In the genomic region with DNA sequence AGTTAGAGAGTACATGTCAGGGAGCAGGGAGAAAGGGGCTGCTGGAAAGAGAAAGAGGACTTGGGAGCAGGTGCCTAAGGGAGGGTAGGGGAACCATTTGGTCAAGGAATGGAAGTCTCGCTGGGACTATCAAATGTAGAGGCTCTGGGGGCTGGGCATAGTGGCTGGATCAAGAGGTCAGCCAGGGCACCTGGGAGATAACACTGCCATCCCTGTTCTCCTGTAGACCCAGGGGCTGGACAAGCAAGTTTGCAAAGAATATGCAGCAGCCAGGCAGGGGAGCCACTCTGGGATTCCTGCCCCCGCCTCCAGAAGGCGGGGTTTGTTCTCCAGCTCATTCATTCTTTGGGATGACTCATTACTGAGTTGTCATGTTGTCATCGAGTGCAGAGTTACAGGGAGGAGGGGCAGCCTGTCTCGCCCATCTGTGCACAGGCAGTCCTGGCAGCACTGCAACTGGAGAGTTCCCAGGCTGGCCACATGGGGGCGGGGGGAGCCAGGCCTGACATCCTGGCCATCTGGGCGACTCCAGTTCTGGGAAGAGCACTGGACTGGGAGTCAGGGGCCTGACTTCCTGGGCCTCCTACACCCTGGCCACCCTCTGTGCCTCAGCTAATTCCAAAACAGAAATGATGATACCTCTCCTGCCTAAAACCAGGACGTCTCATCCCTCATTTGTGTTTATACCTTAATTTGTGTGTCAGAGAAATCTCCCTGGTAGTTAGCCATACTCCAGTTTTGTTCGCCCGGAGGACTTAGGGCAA, we compare ENCODE assay signal across 1 cellular context.
TF ChIP-seq lines count a peak whose summit lies in the region.

No MANE protein-coding gene starts in this region.

TF ChIP-seq in HepG2, 621 proteins besides CTCF, POLR2A, EP300 and RAD21 (continued from another document and continues in another):
- TF ChIP-seq, protein P1, sequence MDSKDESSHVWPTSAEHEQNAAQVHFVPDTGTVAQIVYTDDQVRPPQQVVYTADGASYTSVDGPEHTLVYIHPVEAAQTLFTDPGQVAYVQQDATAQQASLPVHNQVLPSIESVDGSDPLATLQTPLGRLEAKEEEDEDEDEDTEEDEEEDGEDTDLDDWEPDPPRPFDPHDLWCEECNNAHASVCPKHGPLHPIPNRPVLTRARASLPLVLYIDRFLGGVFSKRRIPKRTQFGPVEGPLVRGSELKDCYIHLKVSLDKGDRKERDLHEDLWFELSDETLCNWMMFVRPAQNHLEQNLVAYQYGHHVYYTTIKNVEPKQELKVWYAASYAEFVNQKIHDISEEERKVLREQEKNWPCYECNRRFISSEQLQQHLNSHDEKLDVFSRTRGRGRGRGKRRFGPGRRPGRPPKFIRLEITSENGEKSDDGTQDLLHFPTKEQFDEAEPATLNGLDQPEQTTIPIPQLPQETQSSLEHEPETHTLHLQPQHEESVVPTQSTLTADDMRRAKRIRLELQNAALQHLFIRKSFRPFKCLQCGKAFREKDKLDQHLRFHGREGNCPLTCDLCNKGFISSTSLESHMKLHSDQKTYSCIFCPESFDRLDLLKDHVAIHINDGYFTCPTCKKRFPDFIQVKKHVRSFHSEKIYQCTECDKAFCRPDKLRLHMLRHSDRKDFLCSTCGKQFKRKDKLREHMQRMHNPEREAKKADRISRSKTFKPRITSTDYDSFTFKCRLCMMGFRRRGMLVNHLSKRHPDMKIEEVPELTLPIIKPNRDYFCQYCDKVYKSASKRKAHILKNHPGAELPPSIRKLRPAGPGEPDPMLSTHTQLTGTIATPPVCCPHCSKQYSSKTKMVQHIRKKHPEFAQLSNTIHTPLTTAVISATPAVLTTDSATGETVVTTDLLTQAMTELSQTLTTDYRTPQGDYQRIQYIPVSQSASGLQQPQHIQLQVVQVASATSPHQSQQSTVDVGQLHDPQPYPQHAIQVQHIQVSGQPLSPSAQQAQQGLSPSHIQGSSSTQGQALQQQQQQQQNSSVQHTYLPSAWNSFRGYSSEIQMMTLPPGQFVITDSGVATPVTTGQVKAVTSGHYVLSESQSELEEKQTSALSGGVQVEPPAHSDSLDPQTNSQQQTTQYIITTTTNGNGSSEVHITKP (CRISPR knock-in tag; IDR thresholded peaks at IDR 0.05; ENCODE audit: low read depth): peak; percentile 96
- TF ChIP-seq ZNF34 (CRISPR knock-in tag; IDR thresholded peaks at IDR 0.05; ENCODE audit: borderline replicate concordance): no peak
- TF ChIP-seq AHR (CRISPR knock-in tag; IDR thresholded peaks at IDR 0.05): 0 out of 2 replicates have a peak, but pooled peaks have one; percentile 67
- TF ChIP-seq, protein P2, sequence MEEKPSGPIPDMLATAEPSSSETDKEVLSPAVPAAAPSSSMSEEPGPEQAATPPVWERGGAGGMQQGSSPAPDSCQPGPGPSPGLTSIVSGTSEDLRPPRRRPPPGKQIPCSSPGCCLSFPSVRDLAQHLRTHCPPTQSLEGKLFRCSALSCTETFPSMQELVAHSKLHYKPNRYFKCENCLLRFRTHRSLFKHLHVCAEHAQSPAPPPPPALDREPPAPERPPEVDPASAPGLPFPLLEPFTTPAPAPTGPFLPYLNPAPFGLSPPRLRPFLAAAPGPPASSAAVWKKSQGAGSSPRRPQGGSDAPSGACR (CRISPR knock-in tag; IDR thresholded peaks at IDR 0.05): 0 out of 2 replicates have a peak, but pooled peaks have one; percentile 50
- TF ChIP-seq NCOA2 (CRISPR knock-in tag; IDR thresholded peaks at IDR 0.05): 0 out of 2 replicates have a peak, but pooled peaks have one; percentile 30
- TF ChIP-seq TP53 (CRISPR knock-in tag; conservative IDR thresholded peaks at IDR 0.05): no peak
- no peak for TF ChIP-seq ZNF264 (CRISPR knock-in tag; IDR thresholded peaks at IDR 0.05)
- TF ChIP-seq ZNF432 (CRISPR knock-in tag; IDR thresholded peaks at IDR 0.05; ENCODE audit: borderline replicate concordance): no peak
- TF ChIP-seq ETV5 (CRISPR knock-in tag; IDR thresholded peaks at IDR 0.05; ENCODE audit: borderline replicate concordance): peak; percentile 64; the same call in 1 of the 2 replicates
- TF ChIP-seq ZNF572 (CRISPR knock-in tag; IDR thresholded peaks at IDR 0.05): no peak
- TF ChIP-seq BRCA1 (CRISPR knock-in tag; IDR thresholded peaks at IDR 0.05): no peak
- TF ChIP-seq, protein P3, sequence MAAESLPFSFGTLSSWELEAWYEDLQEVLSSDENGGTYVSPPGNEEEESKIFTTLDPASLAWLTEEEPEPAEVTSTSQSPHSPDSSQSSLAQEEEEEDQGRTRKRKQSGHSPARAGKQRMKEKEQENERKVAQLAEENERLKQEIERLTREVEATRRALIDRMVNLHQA (CRISPR knock-in tag; IDR thresholded peaks at IDR 0.05): no peak
- no peak for TF ChIP-seq TOPORS (CRISPR knock-in tag; IDR thresholded peaks at IDR 0.05)
- TF ChIP-seq TOE1 (CRISPR knock-in tag; IDR thresholded peaks at IDR 0.05): peak; percentile 46; the same call in 1 of the 2 replicates
- TF ChIP-seq FOXA3 (CRISPR knock-in tag; IDR thresholded peaks at IDR 0.05): peak; percentile 82
- TF ChIP-seq ZNF619 (CRISPR knock-in tag; IDR thresholded peaks at IDR 0.05): peak; percentile 83; the same call in 1 of the 2 replicates
- no peak for TF ChIP-seq NFATC3 (CRISPR knock-in tag; IDR thresholded peaks at IDR 0.05)
- TF ChIP-seq GFI1 (CRISPR knock-in tag; IDR thresholded peaks at IDR 0.05; ENCODE audit: borderline replicate concordance): no peak; the same call in 1 of the 2 replicates
- TF ChIP-seq, protein P4, sequence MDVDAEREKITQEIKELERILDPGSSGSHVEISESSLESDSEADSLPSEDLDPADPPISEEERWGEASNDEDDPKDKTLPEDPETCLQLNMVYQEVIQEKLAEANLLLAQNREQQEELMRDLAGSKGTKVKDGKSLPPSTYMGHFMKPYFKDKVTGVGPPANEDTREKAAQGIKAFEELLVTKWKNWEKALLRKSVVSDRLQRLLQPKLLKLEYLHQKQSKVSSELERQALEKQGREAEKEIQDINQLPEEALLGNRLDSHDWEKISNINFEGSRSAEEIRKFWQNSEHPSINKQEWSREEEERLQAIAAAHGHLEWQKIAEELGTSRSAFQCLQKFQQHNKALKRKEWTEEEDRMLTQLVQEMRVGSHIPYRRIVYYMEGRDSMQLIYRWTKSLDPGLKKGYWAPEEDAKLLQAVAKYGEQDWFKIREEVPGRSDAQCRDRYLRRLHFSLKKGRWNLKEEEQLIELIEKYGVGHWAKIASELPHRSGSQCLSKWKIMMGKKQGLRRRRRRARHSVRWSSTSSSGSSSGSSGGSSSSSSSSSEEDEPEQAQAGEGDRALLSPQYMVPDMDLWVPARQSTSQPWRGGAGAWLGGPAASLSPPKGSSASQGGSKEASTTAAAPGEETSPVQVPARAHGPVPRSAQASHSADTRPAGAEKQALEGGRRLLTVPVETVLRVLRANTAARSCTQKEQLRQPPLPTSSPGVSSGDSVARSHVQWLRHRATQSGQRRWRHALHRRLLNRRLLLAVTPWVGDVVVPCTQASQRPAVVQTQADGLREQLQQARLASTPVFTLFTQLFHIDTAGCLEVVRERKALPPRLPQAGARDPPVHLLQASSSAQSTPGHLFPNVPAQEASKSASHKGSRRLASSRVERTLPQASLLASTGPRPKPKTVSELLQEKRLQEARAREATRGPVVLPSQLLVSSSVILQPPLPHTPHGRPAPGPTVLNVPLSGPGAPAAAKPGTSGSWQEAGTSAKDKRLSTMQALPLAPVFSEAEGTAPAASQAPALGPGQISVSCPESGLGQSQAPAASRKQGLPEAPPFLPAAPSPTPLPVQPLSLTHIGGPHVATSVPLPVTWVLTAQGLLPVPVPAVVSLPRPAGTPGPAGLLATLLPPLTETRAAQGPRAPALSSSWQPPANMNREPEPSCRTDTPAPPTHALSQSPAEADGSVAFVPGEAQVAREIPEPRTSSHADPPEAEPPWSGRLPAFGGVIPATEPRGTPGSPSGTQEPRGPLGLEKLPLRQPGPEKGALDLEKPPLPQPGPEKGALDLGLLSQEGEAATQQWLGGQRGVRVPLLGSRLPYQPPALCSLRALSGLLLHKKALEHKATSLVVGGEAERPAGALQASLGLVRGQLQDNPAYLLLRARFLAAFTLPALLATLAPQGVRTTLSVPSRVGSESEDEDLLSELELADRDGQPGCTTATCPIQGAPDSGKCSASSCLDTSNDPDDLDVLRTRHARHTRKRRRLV (CRISPR knock-in tag; IDR thresholded peaks at IDR 0.05): no peak
- TF ChIP-seq ZNF121 (CRISPR knock-in tag; IDR thresholded peaks at IDR 0.05): peak; percentile 66
- TF ChIP-seq, protein P5, sequence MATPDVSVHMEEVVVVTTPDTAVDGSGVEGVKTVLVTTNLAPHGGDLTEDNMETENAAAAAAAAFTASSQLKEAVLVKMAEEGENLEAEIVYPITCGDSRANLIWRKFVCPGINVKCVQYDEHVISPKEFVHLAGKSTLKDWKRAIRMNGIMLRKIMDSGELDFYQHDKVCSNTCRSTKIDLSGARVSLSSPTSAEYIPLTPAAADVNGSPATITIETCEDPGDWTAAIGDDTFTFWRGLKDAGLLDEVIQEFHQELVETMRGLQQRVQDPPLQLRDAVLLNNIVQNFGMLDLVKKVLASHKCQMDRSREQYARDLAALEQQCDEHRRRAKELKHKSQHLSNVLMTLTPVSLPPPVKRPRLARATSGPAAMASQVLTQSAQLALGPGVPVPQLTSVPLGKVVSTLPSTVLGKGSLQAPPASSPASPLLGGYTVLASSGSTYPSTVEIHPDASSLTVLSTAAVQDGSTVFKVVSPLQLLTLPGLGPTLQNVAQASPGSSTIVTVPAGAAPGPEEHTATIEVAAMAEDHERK (CRISPR knock-in tag; IDR thresholded peaks at IDR 0.05; ENCODE audit: low read depth): no peak
- no peak for TF ChIP-seq DPF2 (CRISPR knock-in tag; IDR thresholded peaks at IDR 0.05; ENCODE audit: borderline replicate concordance, low read depth)
- no peak for TF ChIP-seq ZNF547 (CRISPR knock-in tag; IDR thresholded peaks at IDR 0.05)
- TF ChIP-seq ELF4 (CRISPR knock-in tag; IDR thresholded peaks at IDR 0.05; ENCODE audit: borderline replicate concordance): no peak
- TF ChIP-seq, protein P6, sequence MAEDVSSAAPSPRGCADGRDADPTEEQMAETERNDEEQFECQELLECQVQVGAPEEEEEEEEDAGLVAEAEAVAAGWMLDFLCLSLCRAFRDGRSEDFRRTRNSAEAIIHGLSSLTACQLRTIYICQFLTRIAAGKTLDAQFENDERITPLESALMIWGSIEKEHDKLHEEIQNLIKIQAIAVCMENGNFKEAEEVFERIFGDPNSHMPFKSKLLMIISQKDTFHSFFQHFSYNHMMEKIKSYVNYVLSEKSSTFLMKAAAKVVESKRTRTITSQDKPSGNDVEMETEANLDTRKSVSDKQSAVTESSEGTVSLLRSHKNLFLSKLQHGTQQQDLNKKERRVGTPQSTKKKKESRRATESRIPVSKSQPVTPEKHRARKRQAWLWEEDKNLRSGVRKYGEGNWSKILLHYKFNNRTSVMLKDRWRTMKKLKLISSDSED (CRISPR knock-in tag; IDR thresholded peaks at IDR 0.05): no peak
- TF ChIP-seq, protein P7, sequence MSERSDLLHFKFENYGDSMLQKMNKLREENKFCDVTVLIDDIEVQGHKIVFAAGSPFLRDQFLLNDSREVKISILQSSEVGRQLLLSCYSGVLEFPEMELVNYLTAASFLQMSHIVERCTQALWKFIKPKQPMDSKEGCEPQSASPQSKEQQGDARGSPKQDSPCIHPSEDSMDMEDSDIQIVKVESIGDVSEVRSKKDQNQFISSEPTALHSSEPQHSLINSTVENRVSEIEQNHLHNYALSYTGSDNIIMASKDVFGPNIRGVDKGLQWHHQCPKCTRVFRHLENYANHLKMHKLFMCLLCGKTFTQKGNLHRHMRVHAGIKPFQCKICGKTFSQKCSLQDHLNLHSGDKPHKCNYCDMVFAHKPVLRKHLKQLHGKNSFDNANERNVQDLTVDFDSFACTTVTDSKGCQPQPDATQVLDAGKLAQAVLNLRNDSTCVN (CRISPR knock-in tag; IDR thresholded peaks at IDR 0.05; ENCODE audit: borderline replicate concordance): no peak; the same call in 1 of the 2 replicates
- TF ChIP-seq NAIF1 (CRISPR knock-in tag; IDR thresholded peaks at IDR 0.05; ENCODE audit: borderline replicate concordance): no peak
- TF ChIP-seq SIN3B (IDR thresholded peaks at IDR 0.05; ENCODE audit: low read length): peak; percentile 48; the same call in 1 of the 2 replicates
- TF ChIP-seq, protein P8, sequence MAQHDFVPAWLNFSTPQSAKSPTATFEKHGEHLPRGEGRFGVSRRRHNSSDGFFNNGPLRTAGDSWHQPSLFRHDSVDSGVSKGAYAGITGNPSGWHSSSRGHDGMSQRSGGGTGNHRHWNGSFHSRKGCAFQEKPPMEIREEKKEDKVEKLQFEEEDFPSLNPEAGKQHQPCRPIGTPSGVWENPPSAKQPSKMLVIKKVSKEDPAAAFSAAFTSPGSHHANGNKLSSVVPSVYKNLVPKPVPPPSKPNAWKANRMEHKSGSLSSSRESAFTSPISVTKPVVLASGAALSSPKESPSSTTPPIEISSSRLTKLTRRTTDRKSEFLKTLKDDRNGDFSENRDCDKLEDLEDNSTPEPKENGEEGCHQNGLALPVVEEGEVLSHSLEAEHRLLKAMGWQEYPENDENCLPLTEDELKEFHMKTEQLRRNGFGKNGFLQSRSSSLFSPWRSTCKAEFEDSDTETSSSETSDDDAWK (CRISPR knock-in tag; IDR thresholded peaks at IDR 0.05): no peak
- peak; percentile 55; the same call in 1 of the 2 replicates for TF ChIP-seq PPARG (CRISPR knock-in tag; conservative IDR thresholded peaks at IDR 0.05)
- TF ChIP-seq GTF2F1 (IDR thresholded peaks at IDR 0.05; ENCODE audit: low read length): no peak
- TF ChIP-seq, protein P9, sequence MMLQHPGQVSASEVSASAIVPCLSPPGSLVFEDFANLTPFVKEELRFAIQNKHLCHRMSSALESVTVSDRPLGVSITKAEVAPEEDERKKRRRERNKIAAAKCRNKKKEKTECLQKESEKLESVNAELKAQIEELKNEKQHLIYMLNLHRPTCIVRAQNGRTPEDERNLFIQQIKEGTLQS (CRISPR knock-in tag; IDR thresholded peaks at IDR 0.05): peak; percentile 99
- TF ChIP-seq, protein P10, sequence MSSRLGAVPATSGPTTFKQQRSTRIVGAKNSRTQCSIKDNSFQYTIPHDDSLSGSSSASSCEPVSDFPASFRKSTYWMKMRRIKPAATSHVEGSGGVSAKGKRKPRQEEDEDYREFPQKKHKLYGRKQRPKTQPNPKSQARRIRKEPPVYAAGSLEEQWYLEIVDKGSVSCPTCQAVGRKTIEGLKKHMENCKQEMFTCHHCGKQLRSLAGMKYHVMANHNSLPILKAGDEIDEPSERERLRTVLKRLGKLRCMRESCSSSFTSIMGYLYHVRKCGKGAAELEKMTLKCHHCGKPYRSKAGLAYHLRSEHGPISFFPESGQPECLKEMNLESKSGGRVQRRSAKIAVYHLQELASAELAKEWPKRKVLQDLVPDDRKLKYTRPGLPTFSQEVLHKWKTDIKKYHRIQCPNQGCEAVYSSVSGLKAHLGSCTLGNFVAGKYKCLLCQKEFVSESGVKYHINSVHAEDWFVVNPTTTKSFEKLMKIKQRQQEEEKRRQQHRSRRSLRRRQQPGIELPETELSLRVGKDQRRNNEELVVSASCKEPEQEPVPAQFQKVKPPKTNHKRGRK (CRISPR knock-in tag; IDR thresholded peaks at IDR 0.05): no peak
- no peak for TF ChIP-seq ZNF12 (CRISPR knock-in tag; IDR thresholded peaks at IDR 0.05)
- TF ChIP-seq PHF21A (CRISPR knock-in tag; IDR thresholded peaks at IDR 0.05): peak; percentile 37; the same call in 1 of the 2 replicates
- TF ChIP-seq ZNF7 (CRISPR knock-in tag; IDR thresholded peaks at IDR 0.05): no peak
- TF ChIP-seq, protein P11, sequence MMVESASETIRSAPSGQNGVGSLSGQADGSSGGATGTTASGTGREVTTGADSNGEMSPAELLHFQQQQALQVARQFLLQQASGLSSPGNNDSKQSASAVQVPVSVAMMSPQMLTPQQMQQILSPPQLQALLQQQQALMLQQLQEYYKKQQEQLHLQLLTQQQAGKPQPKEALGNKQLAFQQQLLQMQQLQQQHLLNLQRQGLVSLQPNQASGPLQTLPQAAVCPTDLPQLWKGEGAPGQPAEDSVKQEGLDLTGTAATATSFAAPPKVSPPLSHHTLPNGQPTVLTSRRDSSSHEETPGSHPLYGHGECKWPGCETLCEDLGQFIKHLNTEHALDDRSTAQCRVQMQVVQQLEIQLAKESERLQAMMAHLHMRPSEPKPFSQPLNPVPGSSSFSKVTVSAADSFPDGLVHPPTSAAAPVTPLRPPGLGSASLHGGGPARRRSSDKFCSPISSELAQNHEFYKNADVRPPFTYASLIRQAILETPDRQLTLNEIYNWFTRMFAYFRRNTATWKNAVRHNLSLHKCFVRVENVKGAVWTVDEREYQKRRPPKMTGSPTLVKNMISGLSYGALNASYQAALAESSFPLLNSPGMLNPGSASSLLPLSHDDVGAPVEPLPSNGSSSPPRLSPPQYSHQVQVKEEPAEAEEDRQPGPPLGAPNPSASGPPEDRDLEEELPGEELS (CRISPR knock-in tag; IDR thresholded peaks at IDR 0.05): peak; percentile 84
